ENCODE assay signal across 20 cellular contexts in the genomic region with DNA sequence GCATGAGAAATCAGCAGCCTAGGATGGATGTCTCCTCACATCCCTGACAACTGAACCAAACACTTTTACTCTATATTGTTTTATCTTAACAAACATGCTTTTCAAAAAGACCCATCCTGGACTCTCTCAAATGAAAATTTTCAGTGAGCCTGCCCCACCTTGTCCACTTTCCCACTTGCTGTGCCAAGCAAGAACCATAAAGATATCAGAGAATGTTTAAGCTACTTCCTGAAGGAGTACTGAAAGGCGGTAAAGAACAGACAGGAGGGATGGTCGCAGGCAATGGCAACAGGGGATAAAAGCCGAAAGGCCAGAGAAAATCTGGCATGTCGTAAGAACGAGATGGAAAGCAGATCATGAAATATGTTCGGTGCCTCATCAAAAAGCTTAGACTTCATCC. TPM values are rescaled to one million over a fixed set of nuclear protein-coding genes. Genes with fewer than 3 reads are reported as not detected.
A peak's percentile ranks its signal among the peaks of the same experiment; 100 is the strongest.
DNase-seq lines count a peak whose midpoint lies in the region; ATAC-seq and TF ChIP-seq lines count a peak whose summit lies in the region.
"Had no signal": no experiment of that assay in that cellular context is flagged by ENCODE, and none has a peak within 500 bp of the region (broad histone marks: within the 10 kb centered on the region; RNA-seq: fewer than 3 reads in every experiment).

No MANE protein-coding gene starts in this region.

- TF ChIP-seq CTCF in endothelial cell (IDR thresholded peaks at IDR 0.05; ENCODE audit: unreplicated experiment) (no peak), osteoblast (IDR thresholded peaks at IDR 0.05; ENCODE audit: extremely low read depth, low read depth, low read length) (no peak)

- peaks cover 2% of the 10 kb centered on the region for H4K20me1 ChIP-seq in osteoblast (ENCODE audit: insufficient read depth, low read length)
- no peaks in the 10 kb centered on the region for H4K20me1 ChIP-seq in Karpas-422 (ENCODE audit: insufficient read depth, low read depth, low read length)

- peak overlapping the region; percentile 58 for H3K27ac Mint-ChIP-seq in endothelial cell (ENCODE audit: unreplicated experiment)
- H3K27ac Mint-ChIP-seq: activated CD4-positive, alpha-beta memory T cell treated with anti-CD3 and anti-CD28 coated beads for 36 hours; CD4-positive, alpha-beta T cell; naive B cell; T-helper 17 cell had no signal

- peaks cover 1% of the 10 kb centered on the region for H3K27me3 Mint-ChIP-seq in endothelial cell (ENCODE audit: unreplicated experiment)

- H3K36me3 ChIP-seq in osteoblast (ENCODE audit: insufficient read depth, low read length), result no peaks in the 10 kb centered on the region
- no peaks in the 10 kb centered on the region for H3K36me3 ChIP-seq in Karpas-422 (ENCODE audit: insufficient read depth, low read length)
- H3K36me3 ChIP-seq: WERI-Rb-1 had no signal

- H2AFZ ChIP-seq in osteoblast (ENCODE audit: low read length), result no peak overlapping the region
- no peak overlapping the region for H2AFZ ChIP-seq in Karpas-422 (ENCODE audit: low read length)

- WGBS in right cardiac atrium, result 77% methylated on average over 6 of the region's 6 CpGs

- H3K4me3 Mint-ChIP-seq in endothelial cell (ENCODE audit: unreplicated experiment), result peak overlapping the region; percentile 65
- H3K4me3 Mint-ChIP-seq: activated CD4-positive, alpha-beta memory T cell treated with anti-CD3 and anti-CD28 coated beads for 36 hours; CD4-positive, alpha-beta T cell; naive B cell; T-helper 17 cell had no signal

- DNase-seq in right cardiac atrium (no peak), left ventricle myocardium superior (no peak), endothelial cell (ENCODE audit: low spot score) (no peak), osteoblast (ENCODE audit: insufficient read length, low spot score, missing footprints) (no peak), Karpas-422 (no peak), NCI-H2196 treated with DMSO at 0.1 percent for 48 hours (lab: John Stamatoyannopoulos, UW; ENCODE audit: unreplicated experiment) (no peak), T1000 (lab: John Stamatoyannopoulos, UW) (no peak)
- DNase-seq: activated CD4-positive, alpha-beta memory T cell treated with anti-CD3 and anti-CD28 coated beads for 36 hours; activated naive CD4-positive, alpha-beta T cell treated with Interleukin-2 at 50 U/mL for 16 hours; CD4-positive, alpha-beta T cell; naive B cell; NCI-H1092; NCI-H526; posterior cingulate gyrus; SHP77 treated with DMSO at 0.1 percent for 48 hours; T-helper 17 cell; testis; WERI-Rb-1 had no signal

- intact Hi-C loops in right cardiac atrium (cut with DNase I) (loop anchor here in 2 of 4 donors (10.0 kb wide), 1 partner anchor 59 kb away; no protein-coding TSS in a partner anchor), left ventricle myocardium superior (cut with micrococcal nuclease) (no loop called here)

- ATAC-seq in right cardiac atrium, result no peak
- no peak for ATAC-seq in left ventricle myocardium superior
- ATAC-seq in HG03175 (IDR thresholded peaks at IDR 0.05; ENCODE audit: unreplicated experiment), result no peak
- ATAC-seq: T-helper 17 cell had no signal

- H3K4me1 ChIP-seq in right cardiac atrium (ENCODE audit: control insufficient read depth, insufficient read depth, low read length), result peaks cover 11% of the 10 kb centered on the region
- peaks cover 81% of the 10 kb centered on the region for H3K4me1 ChIP-seq in osteoblast (ENCODE audit: insufficient read depth, low read length)
- no peaks in the 10 kb centered on the region for H3K4me1 ChIP-seq in Karpas-422 (ENCODE audit: low read length)
- H3K4me1 ChIP-seq: testis had no signal

- H3K4me3 ChIP-seq in right cardiac atrium (ENCODE audit: low read length) (no peak overlapping the region), osteoblast (ENCODE audit: insufficient read depth, low read length) (no peak overlapping the region), Karpas-422 (ENCODE audit: low read length) (no peak overlapping the region)
- H3K4me3 ChIP-seq: testis had no signal

- H3K27ac ChIP-seq in right cardiac atrium (ENCODE audit: low read length) (peak overlapping the region; percentile 33), osteoblast (ENCODE audit: low read depth, low read length) (peak overlapping the region; percentile 89), Karpas-422 (ENCODE audit: low read length) (no peak overlapping the region)
- H3K27ac ChIP-seq: epithelial cell of prostate, testis, WERI-Rb-1 had no signal

- H3K9ac ChIP-seq in Karpas-422 (ENCODE audit: low read length), result no peak overlapping the region

- H3K27me3 ChIP-seq in right cardiac atrium (ENCODE audit: control insufficient read depth, insufficient read depth) (no peaks in the 10 kb centered on the region), osteoblast (ENCODE audit: insufficient read depth, low read length) (no peaks in the 10 kb centered on the region), Karpas-422 (ENCODE audit: low read length) (no peaks in the 10 kb centered on the region)
- H3K27me3 ChIP-seq: testis had no signal

- H3K79me2 ChIP-seq in osteoblast (ENCODE audit: insufficient read depth, low read length) (peaks cover 88% of the 10 kb centered on the region), Karpas-422 (ENCODE audit: low read length) (no peaks in the 10 kb centered on the region)

- H3K9me3 ChIP-seq in right cardiac atrium (ENCODE audit: control insufficient read depth, low read length), result no peaks in the 10 kb centered on the region
- no peaks in the 10 kb centered on the region for H3K9me3 ChIP-seq in osteoblast (ENCODE audit: low read depth, low read length)
- H3K9me3 ChIP-seq in Karpas-422 (ENCODE audit: low read length), result no peaks in the 10 kb centered on the region
- H3K9me3 ChIP-seq: testis had no signal

- H3K4me1 Mint-ChIP-seq in endothelial cell (ENCODE audit: unreplicated experiment), result peaks cover 83% of the 10 kb centered on the region
- H3K4me1 Mint-ChIP-seq: naive B cell, T-helper 17 cell had no signal

- H3K9me2 ChIP-seq in Karpas-422 (replicated peaks; ENCODE audit: insufficient read depth, low read length), result no peaks in the 10 kb centered on the region

- H3K36me3 Mint-ChIP-seq in endothelial cell (ENCODE audit: low read depth, unreplicated experiment), result peaks cover 12% of the 10 kb centered on the region
- H3K36me3 Mint-ChIP-seq: activated CD4-positive, alpha-beta memory T cell treated with anti-CD3 and anti-CD28 coated beads for 36 hours; naive B cell had no signal

- no peaks in the 10 kb centered on the region for H3K9me3 Mint-ChIP-seq in endothelial cell (ENCODE audit: unreplicated experiment)
- H3K9me3 Mint-ChIP-seq: activated CD4-positive, alpha-beta memory T cell treated with anti-CD3 and anti-CD28 coated beads for 36 hours; CD4-positive, alpha-beta T cell had no signal

- H3K4me2 ChIP-seq in osteoblast (ENCODE audit: insufficient read depth, low read length) (peak overlapping the region; percentile 68), Karpas-422 (ENCODE audit: low read depth, low read length, poor library complexity, severe bottlenecking) (no peak overlapping the region)

RNA-seq across cellular contexts. Expression of a gene that starts 10.5 kb away (rescaled TPM):
- total RNA-seq in right cardiac atrium (10 to 100 TPM; 36.6 to 46.2 (median 39.6) TPM), left ventricle myocardium superior (23.9 TPM), endothelial cell (ENCODE audit: unreplicated experiment) (103 TPM), osteoblast (89.0 and 92.3 TPM in 2 replicates)
- polyA plus RNA-seq in right cardiac atrium, result 12.7 TPM
- total RNA-seq in Karpas-422 (2014; rRNA removed; shearing (Covaris generic); ENCODE audit: low replicate concordance), result 3.7 and 6.7 TPM in 2 replicates

RNA-seq across cellular contexts. Expression of a gene that starts 52.9 kb away (rescaled TPM):
- 10 to 100 TPM in 3 of 4 donors, 1 to 10 TPM in 1; 8.3 to 47.7 (median 28.4) TPM for total RNA-seq in right cardiac atrium
- 63.9 TPM for polyA plus RNA-seq in right cardiac atrium
- 4.8 TPM for total RNA-seq in left ventricle myocardium superior
- total RNA-seq in endothelial cell (ENCODE audit: unreplicated experiment), result 397 TPM
- 258 and 348 TPM in 2 replicates for total RNA-seq in osteoblast
- total RNA-seq in Karpas-422 (2014; rRNA removed; shearing (Covaris generic); ENCODE audit: low replicate concordance), result 0.58 TPM in 1 of 2 replicates, not detected in the other
- total RNA-seq: CD4-positive, alpha-beta T cell; T-helper 17 cell had no signal
